In genomic region chr12:108238474-108238873, GRCh38 we compare ENCODE assay signal across 8 cellular contexts.
"Had no signal": no experiment of that assay in that cellular context is flagged by ENCODE, and none has a peak within 500 bp of the region (broad histone marks: within the 10 kb centered on the region; RNA-seq: fewer than 3 reads in every experiment).

No MANE protein-coding gene starts in this region.

- H3K4me3 ChIP-seq: GM12878 had no signal

- ATAC-seq: GM12878 had no signal

- FAIRE-seq: G401.6, GM12878, GM12891, GM12892, GM18507, GM19239 had no signal

- DNase-seq: GDM1, GF-D8 had no signal
